ENCODE assay signal across 16 cellular contexts in genomic region chr11:69605737-69606526, GRCh38.
"Had no signal": no experiment of that assay in that cellular context is flagged by ENCODE, and none has a peak within 500 bp of the region (broad histone marks: within the 10 kb centered on the region; RNA-seq: fewer than 3 reads in every experiment).

No MANE protein-coding gene starts in this region.

- H3K36me3 ChIP-seq: heart left ventricle, ovary, uterus had no signal

- FAIRE-seq: endometrium, frontal cortex had no signal

- H3K27me3 ChIP-seq: ovary, uterus had no signal

- H3K4me3 ChIP-seq: coronary artery, heart left ventricle, ovary, smooth muscle cell, uterus had no signal

- DNase-seq: effector CD8-positive, alpha-beta T cell; heart left ventricle; hippocampal formation; left colon; natural killer cell; nucleus accumbens; ovary; right cardiac atrium; stimulated activated CD4-positive, alpha-beta T cell treated with anti-CD3 and anti-CD28 coated beads, Interleukin-4, amount 100 ng/mL, for 24 hours; stimulated activated naive CD4-positive, alpha-beta T cell; trophoblast cell; uterus had no signal
